Comparison of ENCODE assay signal across 35 cellular contexts in the genomic region with DNA sequence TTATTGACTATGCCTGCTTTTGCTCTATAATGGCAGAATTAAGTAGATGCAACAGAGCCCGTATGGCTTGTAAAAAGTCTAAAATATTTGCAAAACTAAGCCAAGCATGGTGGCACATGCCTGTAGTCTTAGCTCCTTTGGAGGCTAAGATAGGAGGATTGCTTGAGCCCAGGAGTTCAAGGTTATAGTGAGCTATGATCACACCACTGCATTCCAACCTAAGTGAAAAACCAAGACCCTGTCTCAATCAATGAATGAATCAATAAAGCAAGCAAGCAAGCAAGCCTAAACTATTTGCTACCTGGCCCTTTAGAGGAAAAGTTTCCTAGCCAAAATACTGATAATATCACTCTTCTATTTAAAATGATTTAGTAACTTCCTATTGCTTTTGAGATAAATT.
DNase-seq lines count a peak whose midpoint lies in the region; ATAC-seq, FAIRE-seq and TF ChIP-seq lines count a peak whose summit lies in the region.
"Had no signal": no experiment of that assay in that cellular context is flagged by ENCODE, and none has a peak within 500 bp of the region (broad histone marks: within the 10 kb centered on the region; RNA-seq: fewer than 3 reads in every experiment).

No MANE protein-coding gene starts in this region.

- no peak overlapping the region for H3K4me3 Mint-ChIP-seq in endodermal cell
- H3K4me3 Mint-ChIP-seq: B cell; CD14-positive monocyte; CD4-positive, alpha-beta memory T cell; CD4-positive, alpha-beta T cell; CD4-positive, CD25-positive, alpha-beta regulatory T cell; CD8-positive, alpha-beta memory T cell; CD8-positive, alpha-beta T cell had no signal

- H3K9me3 Mint-ChIP-seq in endodermal cell = peaks cover 47% of the 10 kb centered on the region

- H3K56ac ChIP-seq in mesendoderm (ENCODE audit: low read length) = no peak overlapping the region

- no peak overlapping the region for H3K4me2 ChIP-seq in HepG2 (ENCODE audit: low read depth, low read length)
- H3K4me2 ChIP-seq in mesendoderm (ENCODE audit: low read length) = no peak overlapping the region
- H3K4me2 ChIP-seq: A549; BLaER1; BLaER1 treated with 17β-estradiol and CSF1 and Interleukin-3, amounts not matched to agents 10 nM and 100 nM had no signal

- H3K27ac ChIP-seq in HepG2 (ENCODE audit: extremely low read length, insufficient read depth, low read length) (no peak overlapping the region), right lobe of liver (no peak overlapping the region), endodermal cell (ENCODE audit: low read depth, low read length) (no peak overlapping the region), mesendoderm (ENCODE audit: low read depth, low read length) (no peak overlapping the region), foreskin keratinocyte (no peak overlapping the region)
- H3K27ac ChIP-seq: 22Rv1; A549; BLaER1; BLaER1 treated with 17β-estradiol and CSF1 and Interleukin-3, amounts not matched to agents 10 nM and 100 nM; C4-2B had no signal

- WGBS in HepG2 (ENCODE audit: low lambda C conversion rate) = 92% methylated on average over 1 of the region's 1 CpG
- WGBS in right lobe of liver (ENCODE audit: insufficient coverage, low coverage, low lambda C conversion rate, missing lambda C conversion rate) = 75% methylated on average over 1 of the region's 1 CpG
- 88 to 100% methylated on average over 1 of the region's 1 CpG for whole genome bisulfite sequencing in endodermal cell (ENCODE audit: insufficient coverage in 1 of 2, insufficient read length in 1 of 2), 2 experiments
- no CpG with 5 or more reads among the region's 1 CpG for WGBS in mesendoderm (ENCODE audit: extremely low coverage, insufficient coverage, low lambda C conversion rate)

- no peak overlapping the region for H2BK15ac ChIP-seq in mesendoderm (replicated peaks; ENCODE audit: low read depth)

- CTCF ChIA-PET in HepG2 (lab: Yijun Ruan, JAX; ENCODE audit: low intra/inter-chr PET ratio, low total read pairs) = no interaction called here

- H3K27ac Mint-ChIP-seq in endodermal cell = no peak overlapping the region
- H3K27ac Mint-ChIP-seq: B cell; CD14-positive monocyte; CD4-positive, alpha-beta memory T cell; CD4-positive, alpha-beta T cell; CD4-positive, CD25-positive, alpha-beta regulatory T cell; CD8-positive, alpha-beta memory T cell; CD8-positive, alpha-beta T cell had no signal

- intact Hi-C loops in HepG2 (cut with micrococcal nuclease; ENCODE audit: unreplicated experiment) = no loop called here
- intact Hi-C loops in right lobe of liver (cut with DNase I) = no loop called here

- no peak overlapping the region for H3K23ac ChIP-seq in mesendoderm (ENCODE audit: low read length)

- no peaks in the 10 kb centered on the region; the same call in 1 of the 2 replicates for H3K4me1 ChIP-seq in HepG2 (ENCODE audit: insufficient read depth, low read length)
- H3K4me1 ChIP-seq in right lobe of liver = no peaks in the 10 kb centered on the region
- no peaks in the 10 kb centered on the region for H3K4me1 ChIP-seq in endodermal cell (ENCODE audit: control insufficient read depth, insufficient read depth, low read length)
- no peaks in the 10 kb centered on the region for H3K4me1 ChIP-seq in mesendoderm (ENCODE audit: control insufficient read depth, low read depth, low read length)
- H3K4me1 ChIP-seq in foreskin keratinocyte = no peaks in the 10 kb centered on the region
- H3K4me1 ChIP-seq: A549; BE2C; BLaER1; BLaER1 treated with 17β-estradiol and CSF1 and Interleukin-3, amounts not matched to agents 10 nM and 100 nM; Caco-2 had no signal

- no peak overlapping the region for H4K8ac ChIP-seq in mesendoderm (ENCODE audit: low read depth, low read length)

- POLR2A ChIA-PET in HepG2 (lab: Yijun Ruan, JAX) = no interaction called here

- TF ChIP-seq RAD21 in HepG2 (CRISPR knock-in tag; IDR thresholded peaks at IDR 0.05) = no peak

- no peak overlapping the region for H3K18ac ChIP-seq in mesendoderm (ENCODE audit: low read length)

- H3K36me3 Mint-ChIP-seq in endodermal cell (ENCODE audit: low read depth) = peaks cover 31% of the 10 kb centered on the region

- TF ChIP-seq POLR2A in HepG2 (IDR thresholded peaks at IDR 0.05; ENCODE audit: insufficient read depth in 1 of 2, low read depth in 2 of 2, low read length in 2 of 2) = no peak
- no peak for TF ChIP-seq POLR2A in right lobe of liver (IDR thresholded peaks at IDR 0.05)

- H3K36me3 ChIP-seq in HepG2 (replicated peaks in 1 of 2; ENCODE audit: control insufficient read depth in 1 of 2, insufficient read depth in 2 of 2, low read length in 2 of 2) (no peaks in the 10 kb centered on the region), right lobe of liver (no peaks in the 10 kb centered on the region), endodermal cell (ENCODE audit: control insufficient read depth, insufficient read depth, low read length) (peaks cover 9% of the 10 kb centered on the region), mesendoderm (ENCODE audit: control insufficient read depth, insufficient read depth, low read length) (no peaks in the 10 kb centered on the region)
- H3K36me3 ChIP-seq: BE2C; BLaER1; BLaER1 treated with 17β-estradiol and CSF1 and Interleukin-3, amounts not matched to agents 10 nM and 100 nM had no signal

- H3K4ac ChIP-seq in mesendoderm (ENCODE audit: low read depth, low read length) = no peak overlapping the region

- BruUV-seq in HepG2 (replicated peaks; lab: Mats Ljungman, UMichigan) = no TSS peak

- H3K79me2 ChIP-seq in HepG2 (ENCODE audit: insufficient read depth, low read length) (no peaks in the 10 kb centered on the region), mesendoderm (ENCODE audit: control insufficient read depth, insufficient read depth, low read length) (no peaks in the 10 kb centered on the region)

- ATAC-seq in HepG2 = no peak
- no peak for ATAC-seq in right lobe of liver
- ATAC-seq in foreskin keratinocyte = no peak
- ATAC-seq: A549; CD8-positive, alpha-beta T cell had no signal

- no peaks in the 10 kb centered on the region for H3K79me1 ChIP-seq in mesendoderm (ENCODE audit: low read length)

- H3K4me3 ChIP-seq in HepG2 (replicated peaks in 1 of 3; ENCODE audit: insufficient read depth in 1 of 3, low read depth in 2 of 3, low read length in 3 of 3) (no peak overlapping the region), right lobe of liver (no peak overlapping the region), endodermal cell (ENCODE audit: low read length) (peak overlapping the region; percentile 43), mesendoderm (ENCODE audit: low read length) (no peak overlapping the region)
- H3K4me3 ChIP-seq: A549; BLaER1; BLaER1 treated with 17β-estradiol and CSF1 and Interleukin-3, amounts not matched to agents 10 nM and 100 nM had no signal

- H3K9ac ChIP-seq in HepG2 (ENCODE audit: insufficient read depth, low read depth, low read length) = no peak overlapping the region
- no peak overlapping the region for H3K9ac ChIP-seq in endodermal cell (ENCODE audit: extremely low read depth, low read length, poor library complexity, severe bottlenecking)
- no peak overlapping the region for H3K9ac ChIP-seq in mesendoderm (ENCODE audit: low read length)
- H3K9ac ChIP-seq: BLaER1; BLaER1 treated with 17β-estradiol and CSF1 and Interleukin-3, amounts not matched to agents 10 nM and 100 nM had no signal

- H3K9me3 ChIP-seq in HepG2 (ENCODE audit: low read length) (no peaks in the 10 kb centered on the region), right lobe of liver (no peaks in the 10 kb centered on the region), endodermal cell (ENCODE audit: control insufficient read depth, low read length) (peaks cover 40% of the 10 kb centered on the region)
- H3K9me3 ChIP-seq: A549, BE2C, Caco-2 had no signal

- no peak overlapping the region for H2BK5ac ChIP-seq in mesendoderm (ENCODE audit: low read length)

- no peaks in the 10 kb centered on the region for H4K20me1 ChIP-seq in HepG2 (ENCODE audit: insufficient read depth, low read length)
- H4K20me1 ChIP-seq: BLaER1; BLaER1 treated with 17β-estradiol and CSF1 and Interleukin-3, amounts not matched to agents 10 nM and 100 nM had no signal

- in situ Hi-C loops in HepG2 (cut with HindIII; ENCODE audit: extremely low pct_ligation_motif_present, low pct_unique_long_range_greater_than_20kb) = no loop called here

- TF ChIP-seq CTCF in HepG2 (CRISPR knock-in tag; IDR thresholded peaks at IDR 0.05) (no peak), right lobe of liver (IDR thresholded peaks at IDR 0.05) (no peak), endodermal cell (conservative IDR thresholded peaks at IDR 0.05) (no peak), foreskin keratinocyte (conservative IDR thresholded peaks at IDR 0.05) (no peak)

- H2BK120ac ChIP-seq in mesendoderm (ENCODE audit: low read depth, low read length) = no peak overlapping the region

- H3K27me3 ChIP-seq in HepG2 (ENCODE audit: control insufficient read depth in 1 of 2, insufficient read depth in 2 of 2, low read length in 2 of 2) = no peaks in the 10 kb centered on the region
- no peaks in the 10 kb centered on the region for H3K27me3 ChIP-seq in right lobe of liver
- H3K27me3 ChIP-seq in endodermal cell (ENCODE audit: control insufficient read depth, insufficient read depth, low read length, poor library complexity, severe bottlenecking) = no peaks in the 10 kb centered on the region
- no peaks in the 10 kb centered on the region for H3K27me3 ChIP-seq in mesendoderm (ENCODE audit: insufficient read depth, low read length, poor library complexity)
- no peaks in the 10 kb centered on the region for H3K27me3 ChIP-seq in foreskin keratinocyte
- H3K27me3 ChIP-seq: BE2C; BLaER1; BLaER1 treated with 17β-estradiol and CSF1 and Interleukin-3, amounts not matched to agents 10 nM and 100 nM had no signal

- TF ChIP-seq EP300 in HepG2 (IDR thresholded peaks at IDR 0.05; ENCODE audit: low read depth in 2 of 2, low read length in 2 of 2) (no peak), HepG2 (CRISPR knock-in tag; IDR thresholded peaks at IDR 0.05; ENCODE audit: borderline replicate concordance) (no peak)

- H2AK5ac ChIP-seq in mesendoderm (ENCODE audit: low read length) = no peak overlapping the region

- no peak overlapping the region for H2AFZ ChIP-seq in HepG2 (ENCODE audit: low read length)

- no peak for FAIRE-seq in HepG2 (lab: Jason Lieb, UNC)
- FAIRE-seq: A204.1, A549, D721Med had no signal

- no peak overlapping the region for H4K5ac ChIP-seq in mesendoderm (ENCODE audit: low read length)

- peaks cover 8% of the 10 kb centered on the region for H3K4me1 Mint-ChIP-seq in endodermal cell
- H3K4me1 Mint-ChIP-seq: B cell; CD14-positive monocyte; CD4-positive, CD25-positive, alpha-beta regulatory T cell; CD8-positive, alpha-beta memory T cell had no signal

- H3K27me3 Mint-ChIP-seq in endodermal cell (ENCODE audit: insufficient read depth) = no peaks in the 10 kb centered on the region
- H3K27me3 Mint-ChIP-seq: B cell; CD4-positive, alpha-beta memory T cell; CD4-positive, alpha-beta T cell; CD4-positive, CD25-positive, alpha-beta regulatory T cell; CD8-positive, alpha-beta memory T cell had no signal

- DNase-seq in HepG2 (ENCODE audit: low spot score) (no peak), right lobe of liver (no peak), endodermal cell (no peak), mesendoderm (peak; percentile 12), foreskin keratinocyte (no peak), HPDE6-E6E7 (ENCODE audit: extremely low spot score) (no peak)
- DNase-seq: 8988T; ACHN; AML-193; BE2C; C1 segment of cervical spinal cord; Caco-2; Calu3; CD4-positive, alpha-beta memory T cell; CD4-positive, alpha-beta T cell; CD4-positive, CD25-positive, alpha-beta regulatory T cell; CD8-positive, alpha-beta memory T cell; CD8-positive, alpha-beta T cell; COR-L47; DMS 273 treated with DMSO at 0.1 percent for 48 hours; DMS153; DMS53; DMS79; DMS79 treated with DMSO at 0.1 percent for 48 hours; DND-41; EL had no signal
